1 cellular context compared by ENCODE assay signal in the genomic region with DNA sequence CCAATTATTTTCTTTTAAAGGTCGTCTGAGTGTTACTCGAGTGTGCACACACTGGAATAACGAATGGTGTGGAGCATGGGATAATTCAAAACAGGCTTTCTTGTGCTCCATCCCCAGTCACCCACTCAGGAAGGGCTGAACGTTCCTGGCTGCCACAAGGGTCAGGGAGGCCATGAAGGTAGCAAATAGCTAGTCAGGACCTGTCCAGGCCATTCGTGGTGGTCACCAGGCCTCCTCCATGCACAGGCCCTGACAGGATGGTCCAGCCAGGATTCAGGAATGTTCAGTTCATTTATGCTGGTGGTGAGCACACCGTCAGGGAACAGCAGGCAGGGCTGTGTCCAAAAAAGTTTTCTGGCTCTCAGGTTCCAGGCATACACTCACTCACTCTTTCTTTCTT.
TF ChIP-seq lines count a peak whose summit lies in the region.

No MANE protein-coding gene starts in this region.

TF ChIP-seq in A549, 52 proteins besides CTCF, POLR2A, EP300 and RAD21 (continued from another document):
- TF ChIP-seq, protein P1, sequence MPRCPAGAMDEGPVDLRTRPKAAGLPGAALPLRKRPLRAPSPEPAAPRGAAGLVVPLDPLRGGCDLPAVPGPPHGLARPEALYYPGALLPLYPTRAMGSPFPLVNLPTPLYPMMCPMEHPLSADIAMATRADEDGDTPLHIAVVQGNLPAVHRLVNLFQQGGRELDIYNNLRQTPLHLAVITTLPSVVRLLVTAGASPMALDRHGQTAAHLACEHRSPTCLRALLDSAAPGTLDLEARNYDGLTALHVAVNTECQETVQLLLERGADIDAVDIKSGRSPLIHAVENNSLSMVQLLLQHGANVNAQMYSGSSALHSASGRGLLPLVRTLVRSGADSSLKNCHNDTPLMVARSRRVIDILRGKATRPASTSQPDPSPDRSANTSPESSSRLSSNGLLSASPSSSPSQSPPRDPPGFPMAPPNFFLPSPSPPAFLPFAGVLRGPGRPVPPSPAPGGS (IDR thresholded peaks at IDR 0.05): no peak
- no peak for TF ChIP-seq SREBF2 (IDR thresholded peaks at IDR 0.05)
- TF ChIP-seq NPAS2 (CRISPR knock-in tag; IDR thresholded peaks at IDR 0.05; ENCODE audit: borderline replicate concordance): no peak
- TF ChIP-seq NR3C1 (IDR thresholded peaks at IDR 0.05): no peak
- TF ChIP-seq, protein P2, sequence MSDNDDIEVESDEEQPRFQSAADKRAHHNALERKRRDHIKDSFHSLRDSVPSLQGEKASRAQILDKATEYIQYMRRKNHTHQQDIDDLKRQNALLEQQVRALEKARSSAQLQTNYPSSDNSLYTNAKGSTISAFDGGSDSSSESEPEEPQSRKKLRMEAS (IDR thresholded peaks at IDR 0.05): no peak
- no peak for TF ChIP-seq FOSB (CRISPR knock-in tag; IDR thresholded peaks at IDR 0.05)
- TF ChIP-seq KDM5A (IDR thresholded peaks at IDR 0.05): no peak
- no peak for TF ChIP-seq CEBPB (IDR thresholded peaks at IDR 0.05)
- no peak for TF ChIP-seq EHF (CRISPR knock-in tag; IDR thresholded peaks at IDR 0.05)
- TF ChIP-seq GATA3 (IDR thresholded peaks at IDR 0.05; ENCODE audit: borderline replicate concordance): no peak
- no peak for TF ChIP-seq RFX5 (IDR thresholded peaks at IDR 0.05)
